In genomic region chr2:140383781-140384180, GRCh38 we compare ENCODE assay signal across 17 cellular contexts.
"Had no signal": no experiment of that assay in that cellular context is flagged by ENCODE, and none has a peak within 500 bp of the region (broad histone marks: within the 10 kb centered on the region; RNA-seq: fewer than 3 reads in every experiment).

No MANE protein-coding gene starts in this region.

- H3K27ac Mint-ChIP-seq: activated B cell treated with CpG ODN at 0.5 μM for 24 hours; activated CD8-positive, alpha-beta T cell treated with anti-CD3 and anti-CD28 coated beads for 36 hours; activated naive CD4-positive, alpha-beta T cell treated with anti-CD3 and anti-CD28 coated beads, Interleukin-2, amount 50 U/mL, for 72 hours; effector memory CD8-positive, alpha-beta T cell; natural killer cell; stimulated activated naive CD8-positive, alpha-beta T cell treated with anti-CD3 and anti-CD28 coated beads, Interleukin-15, amount 100 ng/mL, for 72 hours had no signal

- H3K36me3 Mint-ChIP-seq: activated naive CD4-positive, alpha-beta T cell treated with anti-CD3 and anti-CD28 coated beads, Interleukin-2, amount 50 U/mL, for 72 hours; natural killer cell had no signal

- H3K4me1 ChIP-seq: breast epithelium had no signal

- H3K4me3 ChIP-seq: breast epithelium, hepatocyte, thoracic aorta had no signal

- H3K9me3 ChIP-seq: breast epithelium, thoracic aorta had no signal

- H3K27ac ChIP-seq: breast epithelium, hepatocyte, thoracic aorta had no signal

- H3K4me1 Mint-ChIP-seq: activated B cell treated with CpG ODN at 0.5 μM for 24 hours; natural killer cell; stimulated activated naive CD8-positive, alpha-beta T cell treated with anti-CD3 and anti-CD28 coated beads, Interleukin-15, amount 100 ng/mL, for 72 hours had no signal

- H3K9me3 Mint-ChIP-seq: activated CD8-positive, alpha-beta T cell treated with anti-CD3 and anti-CD28 coated beads for 36 hours had no signal

- H3K27me3 ChIP-seq: breast epithelium, hepatocyte had no signal

- H3K27me3 Mint-ChIP-seq: activated B cell treated with CpG ODN at 0.5 μM for 24 hours; activated CD8-positive, alpha-beta T cell treated with anti-CD3 and anti-CD28 coated beads for 36 hours; effector memory CD8-positive, alpha-beta T cell; stimulated activated naive CD8-positive, alpha-beta T cell treated with anti-CD3 and anti-CD28 coated beads, Interleukin-15, amount 100 ng/mL, for 72 hours had no signal

- H3K4me3 Mint-ChIP-seq: activated B cell treated with CpG ODN at 0.5 μM for 24 hours; activated CD8-positive, alpha-beta T cell treated with anti-CD3 and anti-CD28 coated beads for 36 hours; activated T-cell treated with anti-CD3 and anti-CD28 coated beads, Interleukin-2, amount 50 U/mL, for 4 hours; effector memory CD8-positive, alpha-beta T cell; natural killer cell; stimulated activated naive CD8-positive, alpha-beta T cell treated with anti-CD3 and anti-CD28 coated beads, Interleukin-15, amount 100 ng/mL, for 72 hours had no signal

- DNase-seq: activated B cell treated with CpG ODN at 0.5 μM for 24 hours; activated CD4-positive, alpha-beta T cell treated with anti-CD3 and anti-CD28 coated beads for 48 hours; activated CD8-positive, alpha-beta T cell treated with anti-CD3 and anti-CD28 coated beads for 36 hours; activated effector memory CD4-positive, alpha-beta T cell treated with Interleukin-2 at 50 U/mL for 16 hours; activated T-cell treated with anti-CD3 and anti-CD28 coated beads, Interleukin-2, amount 50 U/mL, for 4 hours; cerebellar nuclear complex; dermis blood vessel endothelial cell; effector memory CD8-positive, alpha-beta T cell; islet precursor cell; natural killer cell; right cardiac atrium; stimulated activated naive CD8-positive, alpha-beta T cell treated with anti-CD3 and anti-CD28 coated beads, Interleukin-15, amount 100 ng/mL, for 72 hours; T-helper 2 cell had no signal

- H3K36me3 ChIP-seq: breast epithelium, thoracic aorta had no signal
